In the genomic region with DNA sequence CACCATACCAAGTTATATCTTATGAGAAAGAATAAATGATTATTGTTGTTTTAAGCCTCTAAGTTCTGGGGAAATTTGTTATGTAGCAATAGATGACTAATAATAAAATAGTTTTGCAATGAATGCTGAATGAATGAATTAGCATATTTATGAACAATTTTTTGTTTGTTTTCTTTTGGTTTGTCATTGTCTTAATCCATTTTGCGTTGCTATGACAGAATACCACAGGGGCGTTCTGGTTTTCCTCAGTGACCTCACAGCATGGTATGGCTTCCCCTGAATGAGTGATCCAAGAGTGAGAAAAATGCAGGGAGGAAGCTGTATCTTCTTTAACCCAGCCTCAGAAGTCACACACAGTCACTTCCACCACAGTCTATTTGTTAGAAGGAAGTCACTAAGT, we compare ENCODE assay signal across 20 cellular contexts. TPM values are rescaled to one million over a fixed set of nuclear protein-coding genes. Genes with fewer than 3 reads are reported as not detected.
DNase-seq lines count a peak whose midpoint lies in the region; ATAC-seq, FAIRE-seq and TF ChIP-seq lines count a peak whose summit lies in the region.
"Had no signal": no experiment of that assay in that cellular context is flagged by ENCODE, and none has a peak within 500 bp of the region (broad histone marks: within the 10 kb centered on the region; RNA-seq: fewer than 3 reads in every experiment).

No MANE protein-coding gene starts in this region.

- H3K9me3 Mint-ChIP-seq in MCF 10A (ENCODE audit: unreplicated experiment) (no peaks in the 10 kb centered on the region), astrocyte (ENCODE audit: unreplicated experiment) (no peaks in the 10 kb centered on the region)

- POLR2A ChIA-PET in MCF 10A (lab: Yijun Ruan, JAX): interaction anchor here (0.6 to 0.9 kb wide), 3 partner anchors 11 to 1731 kb away, joined by 3 read pairs; a partner anchor contains a TSS

- H2AFZ ChIP-seq in astrocyte (ENCODE audit: low read depth, low read length): no peak overlapping the region

- peaks cover 5% of the 10 kb centered on the region for H3K4me1 Mint-ChIP-seq in MCF 10A (ENCODE audit: insufficient read depth, unreplicated experiment)
- no peaks in the 10 kb centered on the region for H3K4me1 Mint-ChIP-seq in astrocyte (ENCODE audit: low read depth, unreplicated experiment)
- H3K4me1 Mint-ChIP-seq: activated B cell treated with CpG ODN at 0.5 μM for 24 hours had no signal

- DNase-seq in MCF 10A (ENCODE audit: unreplicated experiment) (peak; percentile 75), breast epithelium (ENCODE audit: low spot score in 2 of 2) (no peak), astrocyte (ENCODE audit: low read depth) (peak; percentile 67), fibroblast of pulmonary artery (ENCODE audit: low read depth) (peak; percentile 87), upper lobe of right lung (no peak)
- DNase-seq: activated B cell treated with CpG ODN at 0.5 μM for 24 hours, H7, midbrain, NCI-H146, NCI-H524 treated with DMSO at 0.1 percent for 48 hours had no signal

- H3K4me1 ChIP-seq in breast epithelium (no peaks in the 10 kb centered on the region), astrocyte (ENCODE audit: insufficient read depth, low read length) (peaks cover 9% of the 10 kb centered on the region), upper lobe of right lung (no peaks in the 10 kb centered on the region)

- H3K27ac Mint-ChIP-seq in MCF 10A (ENCODE audit: low read depth, unreplicated experiment) (peak overlapping the region; percentile 68), astrocyte (ENCODE audit: unreplicated experiment) (no peak overlapping the region)
- H3K27ac Mint-ChIP-seq: activated B cell treated with CpG ODN at 0.5 μM for 24 hours; activated naive CD4-positive, alpha-beta T cell treated with anti-CD3 and anti-CD28 coated beads, Interleukin-2, amount 50 U/mL, for 24 hours; stimulated activated naive CD8-positive, alpha-beta T cell treated with anti-CD3 and anti-CD28 coated beads, Interleukin-15, Interleukin-2, amounts not matched to agents 100 ng/mL and 50 ng/mL, for 24 hours had no signal

- H3K4me2 ChIP-seq in astrocyte (ENCODE audit: low read length): peak overlapping the region; percentile 60
- H3K4me2 ChIP-seq: KMS-11 had no signal

- no peak for TF ChIP-seq POLR2A in breast epithelium (IDR thresholded peaks at IDR 0.05)

- FAIRE-seq in astrocyte (lab: Jason Lieb, UNC): no peak
- FAIRE-seq: A204.1 had no signal

- H3K36me3 ChIP-seq in breast epithelium (no peaks in the 10 kb centered on the region), astrocyte (ENCODE audit: insufficient read depth, low read length) (no peaks in the 10 kb centered on the region), upper lobe of right lung (no peaks in the 10 kb centered on the region)
- H3K36me3 ChIP-seq: neutrophil had no signal

- H3K27me3 ChIP-seq in breast epithelium (no peaks in the 10 kb centered on the region), astrocyte (ENCODE audit: insufficient read depth, low read length) (no peaks in the 10 kb centered on the region), upper lobe of right lung (no peaks in the 10 kb centered on the region)
- H3K27me3 ChIP-seq: neutrophil had no signal

- H3K27me3 Mint-ChIP-seq in MCF 10A (ENCODE audit: insufficient read depth, unreplicated experiment): no peaks in the 10 kb centered on the region
- no peaks in the 10 kb centered on the region for H3K27me3 Mint-ChIP-seq in astrocyte (ENCODE audit: low read depth, unreplicated experiment)
- H3K27me3 Mint-ChIP-seq: activated B cell treated with CpG ODN at 0.5 μM for 24 hours; activated naive CD4-positive, alpha-beta T cell treated with anti-CD3 and anti-CD28 coated beads, Interleukin-2, amount 50 U/mL, for 24 hours; stimulated activated naive CD8-positive, alpha-beta T cell treated with anti-CD3 and anti-CD28 coated beads, Interleukin-15, Interleukin-2, amounts not matched to agents 100 ng/mL and 50 ng/mL, for 24 hours had no signal

- ATAC-seq in upper lobe of right lung (peak; percentile 43), HG02970 (IDR thresholded peaks at IDR 0.05; ENCODE audit: low FRiP score, unreplicated experiment) (no peak), GM21367 (IDR thresholded peaks at IDR 0.05; ENCODE audit: unreplicated experiment) (no peak), GM18870 (IDR thresholded peaks at IDR 0.05; ENCODE audit: unreplicated experiment) (no peak)
- ATAC-seq: Panc1 had no signal

- H3K27ac ChIP-seq in breast epithelium (no peak overlapping the region), astrocyte (ENCODE audit: low read depth, low read length) (peak overlapping the region; percentile 85), upper lobe of right lung (no peak overlapping the region)
- H3K27ac ChIP-seq: KMS-11, neutrophil had no signal

- TF ChIP-seq CTCF in MCF 10A (IDR thresholded peaks at IDR 0.05; ENCODE audit: unreplicated experiment): no peak
- no peak for TF ChIP-seq CTCF in breast epithelium (IDR thresholded peaks at IDR 0.05)
- TF ChIP-seq CTCF in astrocyte (IDR thresholded peaks at IDR 0.05; ENCODE audit: insufficient read depth, low read depth, low read length): no peak
- no peak for TF ChIP-seq CTCF in fibroblast of pulmonary artery (IDR thresholded peaks at IDR 0.05; ENCODE audit: low read length, missing control alignments)
- no peak for TF ChIP-seq CTCF in upper lobe of right lung (IDR thresholded peaks at IDR 0.05)

- no peaks in the 10 kb centered on the region for H3K9me3 ChIP-seq in breast epithelium
- no peaks in the 10 kb centered on the region for H3K9me3 ChIP-seq in astrocyte (ENCODE audit: insufficient read depth, low read depth, low read length)
- H3K9me3 ChIP-seq in upper lobe of right lung: no peaks in the 10 kb centered on the region
- H3K9me3 ChIP-seq: neutrophil had no signal

- peak overlapping the region; percentile 58 for H3K9ac ChIP-seq in astrocyte (ENCODE audit: low read length)
- H3K9ac ChIP-seq: KMS-11 had no signal

- H3K4me3 Mint-ChIP-seq in MCF 10A (ENCODE audit: unreplicated experiment) (no peak overlapping the region), astrocyte (ENCODE audit: unreplicated experiment) (no peak overlapping the region)
- H3K4me3 Mint-ChIP-seq: activated B cell treated with CpG ODN at 0.5 μM for 24 hours; activated naive CD4-positive, alpha-beta T cell treated with anti-CD3 and anti-CD28 coated beads, Interleukin-2, amount 50 U/mL, for 24 hours; stimulated activated naive CD8-positive, alpha-beta T cell treated with anti-CD3 and anti-CD28 coated beads, Interleukin-15, Interleukin-2, amounts not matched to agents 100 ng/mL and 50 ng/mL, for 24 hours had no signal

- CTCF ChIA-PET in MCF 10A (lab: Yijun Ruan, JAX): interaction anchor here (0.5 kb wide), 1 partner anchor 26 kb away, joined by 3 read pairs; no protein-coding TSS in a partner anchor

- H3K4me3 ChIP-seq in breast epithelium (no peak overlapping the region), astrocyte (ENCODE audit: insufficient read depth, low read depth, low read length) (no peak overlapping the region), fibroblast of pulmonary artery (replicated peaks; ENCODE audit: low read depth, low read length) (no peak overlapping the region), upper lobe of right lung (no peak overlapping the region)
- H3K4me3 ChIP-seq: skin epidermis had no signal

- intact Hi-C loops in MCF 10A (cut with micrococcal nuclease): no loop called here
- intact Hi-C loops in breast epithelium (cut with DNase I; ENCODE audit: low total_unique reads): no loop called here
- intact Hi-C loops in upper lobe of right lung (cut with DNase I): no loop called here

- H3K79me2 ChIP-seq in astrocyte (ENCODE audit: insufficient read depth, low read length): no peaks in the 10 kb centered on the region

- BruUV-seq in MCF 10A (replicated peaks; lab: Mats Ljungman, UMichigan): no TSS peak

- H3K36me3 Mint-ChIP-seq in MCF 10A (ENCODE audit: insufficient read depth, unreplicated experiment) (peaks cover 4% of the 10 kb centered on the region), astrocyte (ENCODE audit: low read depth, unreplicated experiment) (no peaks in the 10 kb centered on the region)

- no peaks in the 10 kb centered on the region for H4K20me1 ChIP-seq in astrocyte (ENCODE audit: insufficient read depth, low read length)

RNA-seq across cellular contexts. Expression of a gene that starts 53.8 kb away (rescaled TPM):
- total RNA-seq in MCF 10A (2022) (0.37 TPM in 1 of 2 replicates, not detected in the other), breast epithelium (under 1 TPM in 1 of 3 donors, not detected in 2; 0.44 TPM), astrocyte (0.61 and 0.70 TPM in 2 replicates), upper lobe of right lung (not detected)

Comparison
In these comparisons a context has a peak if more than half of its experiments do, and no peak if none do; other contexts are left out.
1. DNase-seq: peak in MCF 10A (single experiment), astrocyte (single experiment) and fibroblast of pulmonary artery (single experiment); none in breast epithelium (0 of 2) and upper lobe of right lung (single experiment).